ENCODE assay signal across 18 cellular contexts in the genomic region with DNA sequence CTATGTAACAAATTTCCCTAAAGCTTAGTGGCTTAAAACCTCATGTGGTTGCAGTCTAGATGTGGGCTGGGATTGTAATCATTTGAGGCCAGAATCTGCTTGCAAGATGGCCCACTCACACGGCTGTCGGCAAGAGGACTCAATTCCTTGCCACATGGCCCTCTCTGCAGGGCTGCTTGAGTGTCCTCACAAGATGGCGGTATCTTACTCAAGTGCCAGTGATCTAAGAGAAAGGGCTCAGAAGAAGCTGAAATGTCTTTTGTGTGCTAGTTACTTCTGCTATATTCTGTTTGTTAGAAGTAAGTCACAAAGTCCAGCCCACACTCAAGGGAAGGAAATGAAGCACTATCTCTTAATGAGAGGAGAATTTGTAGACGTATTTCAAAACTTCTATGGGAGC.
"Had no signal": no experiment of that assay in that cellular context is flagged by ENCODE, and none has a peak within 500 bp of the region (broad histone marks: within the 10 kb centered on the region; RNA-seq: fewer than 3 reads in every experiment).

No MANE protein-coding gene starts in this region.

- H3K27ac ChIP-seq: left lung, neutrophil, pancreas, right lobe of liver, stomach, testis, tibial artery had no signal

- DNase-seq: cortex of kidney; effector memory CD8-positive, alpha-beta T cell; head of caudate nucleus; kidney; left cardiac atrium; mesendoderm; natural killer cell; pancreas; right lobe of liver; stimulated activated CD4-positive, alpha-beta T cell treated with anti-CD3 and anti-CD28 coated beads, Interleukin-2, amount 100 ng/mL, for 24 hours; stimulated activated CD4-positive, alpha-beta T cell treated with anti-CD3 and anti-CD28 coated beads, Interleukin-4, amount 100 ng/mL, for 24 hours; stimulated activated naive CD4-positive, alpha-beta T cell treated with Interleukin-2 at 50 U/mL for 16 hours; stomach; testis had no signal

- H3K36me3 ChIP-seq: left lung, neutrophil, pancreas, right lobe of liver, stomach, tibial artery had no signal

- H3K9me3 ChIP-seq: left lung, neutrophil, pancreas, right lobe of liver, testis had no signal

- H3K4me3 ChIP-seq: left lung, pancreas, right lobe of liver, stomach, testis, tibial artery had no signal

- H3K27me3 ChIP-seq: left lung, neutrophil, pancreas, right lobe of liver, stomach, testis, tibial artery had no signal

- H3K4me1 ChIP-seq: left lung, pancreas, right lobe of liver, stomach, testis had no signal

- ATAC-seq: effector memory CD8-positive, alpha-beta T cell; left cardiac atrium; left lung; natural killer cell; pancreas; right lobe of liver; stimulated activated effector memory CD8-positive, alpha-beta T cell treated with anti-CD3 and anti-CD28 coated beads, Interleukin-12 subunit alpha, Interleukin-12 subunit beta, amount 100 ng/mL, for 72 hours had no signal
